Comparison of ENCODE assay signal across 2 cellular contexts in genomic region chr17:64095144-64095882, GRCh38.
TF ChIP-seq lines count a peak whose summit lies in the region.

No MANE protein-coding gene starts in this region.

TF ChIP-seq in GM23338, 12 proteins besides CTCF, POLR2A, EP300 and RAD21:
- no peak for TF ChIP-seq ETS1 (IDR thresholded peaks at IDR 0.05)
- TF ChIP-seq EZH2 (IDR thresholded peaks at IDR 0.05; ENCODE audit: low read depth, unreplicated experiment), result no peak
- no peak for TF ChIP-seq STAT1 (IDR thresholded peaks at IDR 0.05; ENCODE audit: unreplicated experiment)
- TF ChIP-seq NANOG (IDR thresholded peaks at IDR 0.05; ENCODE audit: borderline replicate concordance), result no peak
- TF ChIP-seq REST (IDR thresholded peaks at IDR 0.05; ENCODE audit: unreplicated experiment), result no peak
- TF ChIP-seq ZNF462 (CRISPR knock-in tag; IDR thresholded peaks at IDR 0.05), result no peak
- TF ChIP-seq POLR2AphosphoS5 (IDR thresholded peaks at IDR 0.05; ENCODE audit: low read depth), result no peak
- no peak for TF ChIP-seq ZNF114 (CRISPR knock-in tag; IDR thresholded peaks at IDR 0.05)
- TF ChIP-seq EZH2phosphoT487 (IDR thresholded peaks at IDR 0.05; ENCODE audit: unreplicated experiment), result no peak
- no peak for TF ChIP-seq CREB1 (CRISPR knock-in tag; IDR thresholded peaks at IDR 0.05; ENCODE audit: low read depth)
- no peak for TF ChIP-seq ZNF331 (CRISPR knock-in tag; IDR thresholded peaks at IDR 0.05; ENCODE audit: low read depth)
- no peak for TF ChIP-seq JUNB (IDR thresholded peaks at IDR 0.05; ENCODE audit: unreplicated experiment)
TF ChIP-seq in GM23338: peak in this region for 0.

TF ChIP-seq in K562, 482 proteins besides CTCF, POLR2A, EP300 and RAD21 (continued from another document):
- TF ChIP-seq RERE (CRISPR knock-in tag; IDR thresholded peaks at IDR 0.05; ENCODE audit: borderline replicate concordance) (no peak), ZNF146 (CRISPR knock-in tag; IDR thresholded peaks at IDR 0.05; ENCODE audit: unreplicated experiment) (no peak), NFRKB (IDR thresholded peaks at IDR 0.05; ENCODE audit: low read depth) (no peak), ZNF23 (CRISPR knock-in tag; IDR thresholded peaks at IDR 0.05) (no peak)
TF ChIP-seq in K562: peak in this region for 1.
